9 cellular contexts compared by ENCODE assay signal in the genomic region with DNA sequence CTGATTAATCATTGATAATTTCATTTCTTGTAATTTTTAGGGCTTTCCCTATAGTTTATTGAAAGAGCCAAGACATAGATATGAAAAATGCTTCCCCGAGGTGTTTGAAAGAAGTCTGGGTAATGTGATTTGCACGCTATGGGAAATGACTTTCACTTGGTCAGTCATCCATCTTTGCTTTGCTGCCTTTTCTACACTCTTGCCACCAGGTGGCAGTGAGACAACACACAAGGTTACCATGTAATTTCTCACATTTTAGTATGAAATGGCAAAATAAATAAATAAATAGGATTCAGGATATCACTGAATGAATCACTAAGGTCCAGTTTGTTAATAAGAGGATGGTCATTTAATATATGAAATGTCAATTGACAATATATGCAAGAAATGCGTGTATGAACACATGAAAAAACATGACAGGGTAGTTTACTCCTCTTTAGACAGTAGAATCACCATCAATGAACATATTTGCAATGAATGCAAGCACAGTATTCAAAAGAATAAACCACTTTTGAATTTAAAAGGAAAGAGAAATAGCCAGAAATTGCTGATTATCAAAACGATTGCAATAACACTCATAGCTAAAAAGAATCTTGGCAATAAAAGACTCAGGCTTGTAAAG. TPM values are rescaled to one million over a fixed set of nuclear protein-coding genes. Genes with fewer than 3 reads are reported as not detected.
DNase-seq lines count a peak whose midpoint lies in the region; ATAC-seq and TF ChIP-seq lines count a peak whose summit lies in the region.
"Had no signal": no experiment of that assay in that cellular context is flagged by ENCODE, and none has a peak within 500 bp of the region (broad histone marks: within the 10 kb centered on the region; RNA-seq: fewer than 3 reads in every experiment).

No MANE protein-coding gene starts in this region.

- in situ Hi-C loops in astrocyte of the cerebellum (cut with HindIII; ENCODE audit: low sequenced_read_pairs), result loop anchor here (10.0 kb wide), 1 partner anchor 244 kb away; no protein-coding TSS in a partner anchor

- peak; percentile 40 for DNase-seq in NCI-H2107 treated with DMSO at 0.1 percent for 48 hours (lab: John Stamatoyannopoulos, UW; ENCODE audit: unreplicated experiment)
- no peak for DNase-seq in NCI-H2107 (lab: John Stamatoyannopoulos, UW)
- DNase-seq in NCI-H2196 (lab: John Stamatoyannopoulos, UW; ENCODE audit: unreplicated experiment), result peak; percentile 55
- peak; percentile 64 for DNase-seq in astrocyte of the cerebellum (ENCODE audit: low read depth)
- peak; percentile 18 for DNase-seq in kidney epithelial cell (ENCODE audit: low read depth)
- no peak for DNase-seq in T-helper 9 cell

- ATAC-seq in GM19397 (IDR thresholded peaks at IDR 0.05; ENCODE audit: unreplicated experiment) (peak; percentile 91), HG03175 (IDR thresholded peaks at IDR 0.05; ENCODE audit: unreplicated experiment) (peak; percentile 89)

- no peak overlapping the region for H3K4me3 ChIP-seq in astrocyte of the cerebellum (ENCODE audit: low read depth, low read length)
- no peak overlapping the region for H3K4me3 ChIP-seq in kidney epithelial cell (ENCODE audit: low read depth, low read length)

- TF ChIP-seq CTCF in astrocyte of the cerebellum (IDR thresholded peaks at IDR 0.05; ENCODE audit: low read depth, low read length, missing control alignments) (peak; percentile 89), kidney epithelial cell (IDR thresholded peaks at IDR 0.05; ENCODE audit: insufficient read depth, low read length, poor library complexity, severe bottlenecking) (peak; percentile 80)

- H3K36me3 ChIP-seq in kidney epithelial cell (ENCODE audit: control insufficient read depth, insufficient read depth, low read length), result no peaks in the 10 kb centered on the region

- H3K27me3 ChIP-seq in kidney epithelial cell (ENCODE audit: control insufficient read depth, insufficient read depth, low read length), result no peaks in the 10 kb centered on the region

RNA-seq across cellular contexts. Expression of gene KCNH7, which starts 52.2 kb away (rescaled TPM):
- 1.4 and 3.4 TPM in 2 replicates for total RNA-seq in kidney epithelial cell
- total RNA-seq: CD4-positive, CD25-positive, alpha-beta regulatory T cell had no signal

Comparison
In these comparisons a context has a peak if more than half of its experiments do, and no peak if none do; other contexts are left out.
1. DNase-seq: peak in NCI-H2107 treated with DMSO at 0.1 percent for 48 hours (single experiment), NCI-H2196 (single experiment), astrocyte of the cerebellum (single experiment) and kidney epithelial cell (single experiment); none in NCI-H2107 (single experiment) and T-helper 9 cell (single experiment).